ENCODE assay signal across 14 cellular contexts in the genomic region with DNA sequence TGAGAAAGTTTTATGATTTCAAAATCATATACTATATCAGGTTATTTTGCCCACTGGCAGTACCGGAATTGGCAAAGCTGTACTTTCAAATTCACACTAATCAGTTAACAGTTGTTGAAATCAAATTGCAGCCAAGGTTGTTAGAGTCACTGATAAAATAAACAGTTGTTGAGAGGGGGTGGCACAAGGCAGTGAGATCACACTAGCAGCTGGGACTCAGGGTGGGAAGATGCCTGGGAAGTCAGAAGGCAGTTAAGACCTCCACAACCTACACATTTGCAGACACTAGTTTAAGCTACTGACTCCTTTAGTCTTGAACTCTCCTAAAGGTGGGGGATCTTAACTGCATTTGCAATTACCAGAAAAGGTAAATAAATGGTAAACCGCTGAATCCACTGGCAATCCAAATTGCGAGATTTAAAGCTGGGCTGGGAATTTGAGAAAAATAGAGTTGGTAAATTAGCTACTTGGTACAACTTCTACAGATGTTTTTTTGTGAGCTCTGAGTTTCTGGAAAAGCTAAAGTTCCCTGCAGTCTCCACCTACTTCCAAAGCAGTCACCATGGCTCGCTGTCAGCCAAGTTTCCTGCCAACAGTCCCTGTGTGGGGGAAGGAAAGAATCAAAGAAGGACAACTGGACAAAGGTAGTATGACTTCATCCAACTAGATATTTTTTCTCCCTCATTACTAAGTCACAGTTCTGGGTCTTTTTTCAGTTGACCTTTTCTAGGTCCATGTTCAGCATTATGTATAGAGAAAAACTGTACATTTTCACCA.
DNase-seq lines count a peak whose midpoint lies in the region; ATAC-seq and TF ChIP-seq lines count a peak whose summit lies in the region.
"Had no signal": no experiment of that assay in that cellular context is flagged by ENCODE, and none has a peak within 500 bp of the region (broad histone marks: within the 10 kb centered on the region; RNA-seq: fewer than 3 reads in every experiment).

No MANE protein-coding gene starts in this region.

- in situ Hi-C loops in astrocyte of the spinal cord (cut with HindIII; ENCODE audit: low sequenced_read_pairs) = no loop called here

- H3K27me3 ChIP-seq in heart right ventricle = no peaks in the 10 kb centered on the region
- H3K27me3 ChIP-seq: BLaER1 treated with 17β-estradiol and CSF1 and Interleukin-3, amounts not matched to agents 10 nM and 100 nM; cardiac muscle cell had no signal

- TF ChIP-seq CTCF in astrocyte of the spinal cord (IDR thresholded peaks at IDR 0.05; ENCODE audit: low read depth, low read length) = no peak
- TF ChIP-seq CTCF in heart right ventricle (IDR thresholded peaks at IDR 0.05) = no peak
- no peak for TF ChIP-seq CTCF in activated CD8-positive, alpha-beta T cell treated with anti-CD3 and anti-CD28 coated beads for 36 hours (IDR thresholded peaks at IDR 0.05)

- peaks cover 2% of the 10 kb centered on the region for H3K9me3 Mint-ChIP-seq in activated CD8-positive, alpha-beta T cell treated with anti-CD3 and anti-CD28 coated beads for 36 hours
- H3K9me3 Mint-ChIP-seq in activated T-helper 17 cell treated with anti-CD3 and anti-CD28 coated beads, Interleukin-2, amount 50 U/mL, for 72 hours = peaks cover 4% of the 10 kb centered on the region

- no peak overlapping the region for H3K27ac Mint-ChIP-seq in activated CD8-positive, alpha-beta T cell treated with anti-CD3 and anti-CD28 coated beads for 36 hours
- H3K27ac Mint-ChIP-seq in activated T-helper 17 cell treated with anti-CD3 and anti-CD28 coated beads, Interleukin-2, amount 50 U/mL, for 72 hours = no peak overlapping the region

- H3K4me1 Mint-ChIP-seq in activated CD8-positive, alpha-beta T cell treated with anti-CD3 and anti-CD28 coated beads for 36 hours (ENCODE audit: low read depth) = no peaks in the 10 kb centered on the region
- no peaks in the 10 kb centered on the region for H3K4me1 Mint-ChIP-seq in activated T-helper 17 cell treated with anti-CD3 and anti-CD28 coated beads, Interleukin-2, amount 50 U/mL, for 72 hours

- DNase-seq in EL (peak; percentile 19), astrocyte of the spinal cord (ENCODE audit: low read depth, low spot score) (peak; percentile 76), heart right ventricle (peak; percentile 58 to 82), renal cortical epithelial cell (ENCODE audit: low read depth) (peak; percentile 68), NCI-H774 (lab: John Stamatoyannopoulos, UW) (no peak)
- DNase-seq in activated T-cell treated with anti-CD3 and anti-CD28 coated beads, Interleukin-2, amount 50 U/mL, for 1 hour = no peak
- no peak for DNase-seq in activated CD8-positive, alpha-beta T cell treated with anti-CD3 and anti-CD28 coated beads for 36 hours
- DNase-seq: activated CD4-positive, CD25-positive, alpha-beta regulatory T cell; NCI-H1417; NCI-H526 treated with DMSO at 0.1 percent for 48 hours; SHP77 had no signal

- CTCF ChIA-PET in activated CD8-positive, alpha-beta T cell treated with anti-CD3 and anti-CD28 coated beads for 36 hours (lab: Charles Lee) = interaction anchor here (1.0 kb wide), 1 partner anchor 9 kb away, joined by 3 read pairs; no protein-coding TSS in a partner anchor

- no peaks in the 10 kb centered on the region for H3K36me3 Mint-ChIP-seq in activated CD8-positive, alpha-beta T cell treated with anti-CD3 and anti-CD28 coated beads for 36 hours (ENCODE audit: low read depth)
- no peaks in the 10 kb centered on the region for H3K36me3 Mint-ChIP-seq in activated T-helper 17 cell treated with anti-CD3 and anti-CD28 coated beads, Interleukin-2, amount 50 U/mL, for 72 hours (ENCODE audit: low read depth)

- no peaks in the 10 kb centered on the region for H3K27me3 Mint-ChIP-seq in activated CD8-positive, alpha-beta T cell treated with anti-CD3 and anti-CD28 coated beads for 36 hours
- H3K27me3 Mint-ChIP-seq in activated T-helper 17 cell treated with anti-CD3 and anti-CD28 coated beads, Interleukin-2, amount 50 U/mL, for 72 hours = no peaks in the 10 kb centered on the region

- POLR2A ChIA-PET in activated CD8-positive, alpha-beta T cell treated with anti-CD3 and anti-CD28 coated beads for 36 hours (lab: Charles Lee) = no interaction called here

- 28 to 38% methylated on average over 4 of the region's 4 CpGs for WGBS in heart right ventricle, 2 donors

- intact Hi-C loops in heart right ventricle (cut with DNase I) = loop anchor here in 1 of 10 donors (5.0 kb wide), 1 partner anchor 102 kb away; no protein-coding TSS in a partner anchor
- intact Hi-C loops in activated CD8-positive, alpha-beta T cell treated with anti-CD3 and anti-CD28 coated beads for 36 hours (cut with micrococcal nuclease) = no loop called here

- peak overlapping the region; percentile 23 to 84 (median 75) for H3K27ac ChIP-seq in heart right ventricle
- H3K27ac ChIP-seq: BLaER1 treated with 17β-estradiol and CSF1 and Interleukin-3, amounts not matched to agents 10 nM and 100 nM; cardiac muscle cell had no signal

- H3K4me3 ChIP-seq in astrocyte of the spinal cord (ENCODE audit: low read depth, low read length) = no peak overlapping the region
- peak overlapping the region in 3 of 10 donors; percentile 0 to 9 (median 6) for H3K4me3 ChIP-seq in heart right ventricle
- H3K4me3 ChIP-seq: BLaER1 treated with 17β-estradiol and CSF1 and Interleukin-3, amounts not matched to agents 10 nM and 100 nM; cardiac muscle cell had no signal

- ATAC-seq in heart right ventricle = peak; percentile 83 to 97 (median 94)
- ATAC-seq in activated CD8-positive, alpha-beta T cell treated with anti-CD3 and anti-CD28 coated beads for 36 hours = no peak
- ATAC-seq in activated T-helper 17 cell treated with anti-CD3 and anti-CD28 coated beads, Interleukin-2, amount 50 U/mL, for 72 hours (replicated peaks) = no peak

- H3K36me3 ChIP-seq in heart right ventricle = no peaks in the 10 kb centered on the region
- H3K36me3 ChIP-seq: cardiac muscle cell had no signal

- no peak overlapping the region for H3K4me3 Mint-ChIP-seq in activated CD8-positive, alpha-beta T cell treated with anti-CD3 and anti-CD28 coated beads for 36 hours
- H3K4me3 Mint-ChIP-seq in activated T-helper 17 cell treated with anti-CD3 and anti-CD28 coated beads, Interleukin-2, amount 50 U/mL, for 72 hours = no peak overlapping the region

- H3K4me1 ChIP-seq in heart right ventricle = peaks cover 4 to 53% (median 31%) of the 10 kb centered on the region in 9 donors
- H3K4me1 ChIP-seq: BLaER1 treated with 17β-estradiol and CSF1 and Interleukin-3, amounts not matched to agents 10 nM and 100 nM had no signal

- H3K9me3 ChIP-seq in heart right ventricle = peaks cover 0 to 8% (median 0%) of the 10 kb centered on the region in 11 donors

Comparison
In these comparisons a context has a peak if more than half of its experiments do, and no peak if none do; other contexts are left out.
1. DNase-seq: peak in EL (single experiment), astrocyte of the spinal cord (single experiment), heart right ventricle (2 of 2) and renal cortical epithelial cell (single experiment); none in activated T-cell treated with anti-CD3 and anti-CD28 coated beads, Interleukin-2, amount 50 U/mL, for 1 hour (single experiment), activated CD8-positive, alpha-beta T cell treated with anti-CD3 and anti-CD28 coated beads for 36 hours (single experiment) and NCI-H774 (single experiment).
2. ATAC-seq: peak in heart right ventricle (8 of 8); none in activated CD8-positive, alpha-beta T cell treated with anti-CD3 and anti-CD28 coated beads for 36 hours (single experiment) and activated T-helper 17 cell treated with anti-CD3 and anti-CD28 coated beads, Interleukin-2, amount 50 U/mL, for 72 hours (single experiment).